ENCODE assay signal across 8 cellular contexts in genomic region chr6:166957087-166957804, GRCh38. TPM values are rescaled to one million over a fixed set of nuclear protein-coding genes. Genes with fewer than 3 reads are reported as not detected.
DNase-seq lines count a peak whose midpoint lies in the region; ATAC-seq and TF ChIP-seq lines count a peak whose summit lies in the region.

No MANE protein-coding gene starts in this region.

- intact Hi-C loops in activated CD8-positive, alpha-beta T cell treated with anti-CD3 and anti-CD28 coated beads for 36 hours (cut with micrococcal nuclease), result no loop called here

- peaks cover 21% of the 10 kb centered on the region for H3K36me3 Mint-ChIP-seq in activated CD8-positive, alpha-beta T cell treated with anti-CD3 and anti-CD28 coated beads for 36 hours (ENCODE audit: low read depth)
- peaks cover 0 to 8% of the 10 kb centered on the region in 2 donors for H3K36me3 Mint-ChIP-seq in naive B cell

- H3K4me1 Mint-ChIP-seq in activated CD8-positive, alpha-beta T cell treated with anti-CD3 and anti-CD28 coated beads for 36 hours (ENCODE audit: low read depth), result peaks cover 60% of the 10 kb centered on the region
- H3K4me1 Mint-ChIP-seq in naive B cell, result peaks cover 64 to 78% (median 75%) of the 10 kb centered on the region in 3 donors

- H3K36me3 ChIP-seq in MM.1S (replicated peaks; ENCODE audit: insufficient read depth, low read length) (no peaks in the 10 kb centered on the region), urinary bladder (ENCODE audit: insufficient read depth) (no peaks in the 10 kb centered on the region)

- peak overlapping the region; percentile 79 for H3K4me2 ChIP-seq in MM.1S (ENCODE audit: low read depth, low read length)

- H3K4me3 ChIP-seq in MM.1S (ENCODE audit: low read length) (peak overlapping the region; percentile 71), epithelial cell of proximal tubule (ENCODE audit: low read depth, low read length) (peak overlapping the region; percentile 78), urinary bladder (ENCODE audit: low read depth, low read length) (peak overlapping the region; percentile 84)

- no peaks in the 10 kb centered on the region for H3K9me3 ChIP-seq in MM.1S (replicated peaks; ENCODE audit: insufficient read depth, low read length)

- TF ChIP-seq CTCF in MM.1S (IDR thresholded peaks at IDR 0.05; ENCODE audit: low read length) (no peak), epithelial cell of proximal tubule (conservative IDR thresholded peaks at IDR 0.05; ENCODE audit: low read depth, low read length) (peak; percentile 13)
- TF ChIP-seq CTCF in activated CD8-positive, alpha-beta T cell treated with anti-CD3 and anti-CD28 coated beads for 36 hours (IDR thresholded peaks at IDR 0.05), result no peak

- peak overlapping the region; percentile 82 for H2AFZ ChIP-seq in MM.1S (ENCODE audit: low read length)

- peak overlapping the region; percentile 90 for H3K4me3 Mint-ChIP-seq in activated CD8-positive, alpha-beta T cell treated with anti-CD3 and anti-CD28 coated beads for 36 hours
- peak overlapping the region; percentile 94 to 100 (median 96) for H3K4me3 Mint-ChIP-seq in naive B cell

- no peaks in the 10 kb centered on the region for H3K79me2 ChIP-seq in MM.1S (ENCODE audit: low read length)

- no peaks in the 10 kb centered on the region for H4K20me1 ChIP-seq in MM.1S (ENCODE audit: insufficient read depth, low read length)

- peak; percentile 38 for ATAC-seq in activated CD8-positive, alpha-beta T cell treated with anti-CD3 and anti-CD28 coated beads for 36 hours
- ATAC-seq in naive B cell (ENCODE audit: low read depth in 2 of 2), result peak in 1 of 2 donors; percentile 5

- H3K27me3 Mint-ChIP-seq in activated CD8-positive, alpha-beta T cell treated with anti-CD3 and anti-CD28 coated beads for 36 hours, result no peaks in the 10 kb centered on the region
- peaks cover 0 to 4% (median 0%) of the 10 kb centered on the region in 3 donors for H3K27me3 Mint-ChIP-seq in naive B cell

- CTCF ChIA-PET in activated CD8-positive, alpha-beta T cell treated with anti-CD3 and anti-CD28 coated beads for 36 hours (lab: Charles Lee), result interaction anchor here (0.7 to 4.5 kb wide), 8 partner anchors 16 to 182 kb away, joined by 3 to 23 read pairs (median 6); partner anchors contain the start of gene CEP43

- H3K27ac ChIP-seq in MM.1S (ENCODE audit: low read length) (peak overlapping the region; percentile 43; the same call in 1 of the 2 replicates), urinary bladder (ENCODE audit: low read depth) (peak overlapping the region; percentile 95)

- H3K9ac ChIP-seq in MM.1S (ENCODE audit: low read length), result peak overlapping the region; percentile 57

- peak overlapping the region; percentile 86 for H3K27ac Mint-ChIP-seq in activated CD8-positive, alpha-beta T cell treated with anti-CD3 and anti-CD28 coated beads for 36 hours
- H3K27ac Mint-ChIP-seq in naive B cell, result peak overlapping the region; percentile 99 to 100 (median 100)

- H3F3A ChIP-seq in MM.1S (ENCODE audit: insufficient read depth, low read length), result no peaks in the 10 kb centered on the region; the same call in 1 of the 2 replicates

- DNase-seq in NCI-H1092 treated with DMSO at 0.1 percent for 48 hours (lab: John Stamatoyannopoulos, UW) (peak; percentile 38), NCI-H1092 (lab: John Stamatoyannopoulos, UW) (no peak), HCEC 1CT (peak; percentile 20), MM.1S (no peak), epithelial cell of proximal tubule (ENCODE audit: low read depth) (no peak), naive B cell (no peak)
- peak; percentile 76 for DNase-seq in activated CD8-positive, alpha-beta T cell treated with anti-CD3 and anti-CD28 coated beads for 36 hours

- POLR2A ChIA-PET in activated CD8-positive, alpha-beta T cell treated with anti-CD3 and anti-CD28 coated beads for 36 hours (lab: Charles Lee), result interaction anchor here (0.7 to 3.5 kb wide), 6 partner anchors 9 to 42 kb away, joined by 3 to 16 read pairs (median 3); partner anchors contain the start of gene CEP43

- H3K4me1 ChIP-seq in MM.1S (ENCODE audit: low read length), result peaks cover 7% of the 10 kb centered on the region; the same call in 1 of the 2 replicates
- H3K4me1 ChIP-seq in urinary bladder (ENCODE audit: insufficient read depth), result no peaks in the 10 kb centered on the region

- no peaks in the 10 kb centered on the region for H3K9me2 ChIP-seq in MM.1S (replicated peaks; ENCODE audit: insufficient read depth, low read length)

- 9% methylated on average over 26 of the region's 26 CpGs for WGBS in urinary bladder

- no peaks in the 10 kb centered on the region for H3K9me3 Mint-ChIP-seq in activated CD8-positive, alpha-beta T cell treated with anti-CD3 and anti-CD28 coated beads for 36 hours
- H3K9me3 Mint-ChIP-seq in naive B cell, result peaks cover 0 to 3% (median 0%) of the 10 kb centered on the region in 7 donors

- H3K27me3 ChIP-seq in MM.1S (replicated peaks; ENCODE audit: insufficient read depth, low read length), result no peaks in the 10 kb centered on the region

RNA-seq across cellular contexts. Expression of gene RNASET2, which starts 0.9 kb away (rescaled TPM):
- 10 to 100 TPM; 69.2 to 70.2 TPM for total RNA-seq in activated CD8-positive, alpha-beta T cell treated with anti-CD3 and anti-CD28 coated beads for 36 hours
- 57.7 and 358 TPM in 2 replicates for total RNA-seq in epithelial cell of proximal tubule
- 100 to 1,000 TPM; 472 to 744 (median 534) TPM for polyA plus RNA-seq in naive B cell (ENCODE audit: low read depth in 6 of 6)
- 54.5 TPM for total RNA-seq in urinary bladder
- 42.8 TPM for polyA plus RNA-seq in urinary bladder

RNA-seq across cellular contexts. Expression of gene CEP43, which starts 42.0 kb away (rescaled TPM):
- 10 to 100 TPM; 20.2 to 21.3 TPM for total RNA-seq in activated CD8-positive, alpha-beta T cell treated with anti-CD3 and anti-CD28 coated beads for 36 hours
- total RNA-seq in epithelial cell of proximal tubule, result 13.8 and 20.6 TPM in 2 replicates
- polyA plus RNA-seq in naive B cell (ENCODE audit: low read depth in 6 of 6), result 10 to 100 TPM in 1 of 6 donors, 1 to 10 TPM in 5; 6.6 to 12.0 (median 7.2) TPM
- 37.8 TPM for total RNA-seq in urinary bladder
- polyA plus RNA-seq in urinary bladder, result 5.9 TPM

Comparison
In these comparisons a context has a peak if more than half of its experiments do, and no peak if none do; other contexts are left out.
1. DNase-seq: peak in NCI-H1092 treated with DMSO at 0.1 percent for 48 hours (single experiment), HCEC 1CT (single experiment) and activated CD8-positive, alpha-beta T cell treated with anti-CD3 and anti-CD28 coated beads for 36 hours (single experiment); none in NCI-H1092 (single experiment), MM.1S (single experiment), epithelial cell of proximal tubule (single experiment) and naive B cell (single experiment).
2. Peak in every context shown above with its lines, with median percentiles within 50 percentile points of each other: H3K4me3 ChIP-seq.